Comparison of ENCODE assay signal across 32 cellular contexts in genomic region chr9:91967259-91967658, GRCh38. TPM values are rescaled to one million over a fixed set of nuclear protein-coding genes. Genes with fewer than 3 reads are reported as not detected.
DNase-seq lines count a peak whose midpoint lies in the region; ATAC-seq, FAIRE-seq and TF ChIP-seq lines count a peak whose summit lies in the region.
"Had no signal": no experiment of that assay in that cellular context is flagged by ENCODE, and none has a peak within 500 bp of the region (broad histone marks: within the 10 kb centered on the region; RNA-seq: fewer than 3 reads in every experiment).

No MANE protein-coding gene starts in this region.

- H4K5ac ChIP-seq in IMR-90 (ENCODE audit: low read depth, low read length): no peak overlapping the region

- no peak for TF ChIP-seq POLR2A in HepG2 (IDR thresholded peaks at IDR 0.05; ENCODE audit: insufficient read depth in 1 of 2, low read depth in 2 of 2, low read length in 2 of 2)
- TF ChIP-seq POLR2A in right lobe of liver (IDR thresholded peaks at IDR 0.05): no peak
- no peak for TF ChIP-seq POLR2A in IMR-90 (IDR thresholded peaks at IDR 0.05; ENCODE audit: low read depth, low read length)
- no peak for TF ChIP-seq POLR2A in K562 (conservative IDR thresholded peaks at IDR 0.05)

- BruUV-seq in HepG2 (replicated peaks; lab: Mats Ljungman, UMichigan): no TSS peak
- no TSS peak for BruUV-seq in IMR-90 (replicated peaks; lab: Mats Ljungman, UMichigan)
- BruUV-seq in K562 (replicated peaks; lab: Mats Ljungman, UMichigan): no TSS peak

- POLR2A ChIA-PET in HepG2 (lab: Yijun Ruan, JAX) (no interaction called here), IMR-90 (lab: Charles Lee; ENCODE audit: unreplicated experiment) (no interaction called here), K562 (lab: Yijun Ruan, JAX) (no interaction called here)

- H2BK20ac ChIP-seq in IMR-90 (ENCODE audit: low read depth, low read length): no peak overlapping the region

- H2BK15ac ChIP-seq in IMR-90 (ENCODE audit: low read depth, low read length): no peak overlapping the region

- H3K79me1 ChIP-seq in IMR-90 (ENCODE audit: low read depth in 1 of 2, low read length in 2 of 2): no peaks in the 10 kb centered on the region; a peak in 1 of 4 replicates

- no peak overlapping the region for H3K18ac ChIP-seq in IMR-90 (ENCODE audit: low read depth, low read length)

- H3K9me1 ChIP-seq in IMR-90 (ENCODE audit: insufficient read depth, low read length): no peaks in the 10 kb centered on the region
- no peaks in the 10 kb centered on the region for H3K9me1 ChIP-seq in K562 (ENCODE audit: control insufficient read depth, insufficient read depth, low read length)

- WGBS in HepG2 (ENCODE audit: low lambda C conversion rate): 9% methylated on average over 3 of the region's 3 CpGs
- WGBS in right lobe of liver (ENCODE audit: insufficient coverage, low coverage, low lambda C conversion rate, missing lambda C conversion rate): 61% methylated on average over 3 of the region's 3 CpGs
- no CpG with 5 or more reads among the region's 3 CpGs for WGBS in IMR-90 (ENCODE audit: extremely low coverage in 2 of 2, insufficient read length in 1 of 2), 2 experiments
- 24% methylated on average over 3 of the region's 3 CpGs for WGBS in K562 (ENCODE audit: insufficient coverage, low coverage, missing lambda C conversion rate)
- 82 to 86% methylated on average over 3 of the region's 3 CpGs for WGBS in pancreas, 2 donors

- H3K79me2 ChIP-seq in HepG2 (ENCODE audit: insufficient read depth, low read length) (no peaks in the 10 kb centered on the region), K562 (ENCODE audit: control insufficient read depth, insufficient read depth, low read length) (no peaks in the 10 kb centered on the region)

- no peak overlapping the region for H3K4me3 ChIP-seq in HepG2 (replicated peaks in 1 of 3; ENCODE audit: insufficient read depth in 1 of 3, low read depth in 2 of 3, low read length in 3 of 3)
- H3K4me3 ChIP-seq in right lobe of liver: no peak overlapping the region
- H3K4me3 ChIP-seq in IMR-90 (ENCODE audit: insufficient read depth, low read depth, low read length): no peak overlapping the region
- no peak overlapping the region for H3K4me3 ChIP-seq in K562
- no peak overlapping the region for H3K4me3 ChIP-seq in pancreas
- H3K4me3 ChIP-seq: A549; BLaER1; BLaER1 treated with 17β-estradiol and CSF1 and Interleukin-3, amounts not matched to agents 10 nM and 100 nM had no signal

- H3K4ac ChIP-seq in IMR-90 (ENCODE audit: low read depth, low read length): no peak overlapping the region

- DNase-seq in HepG2 (ENCODE audit: low spot score): no peak
- DNase-seq in right lobe of liver: no peak
- no peak for DNase-seq in IMR-90
- no peak for DNase-seq in K562 (ENCODE audit: extremely low read depth in 1 of 4, low spot score in 3 of 4)
- no peak for DNase-seq in pancreas
- DNase-seq in COR-L47 (lab: John Stamatoyannopoulos, UW): no peak
- DNase-seq: 8988T; ACHN; AML-193; BE2C; C1 segment of cervical spinal cord; Caco-2; Calu3; CD4-positive, alpha-beta memory T cell; CD4-positive, alpha-beta T cell; CD4-positive, CD25-positive, alpha-beta regulatory T cell; CD8-positive, alpha-beta memory T cell; CD8-positive, alpha-beta T cell; DMS 273 treated with DMSO at 0.1 percent for 48 hours; DMS153; DMS53; DMS79; DMS79 treated with DMSO at 0.1 percent for 48 hours; DND-41 had no signal

- in situ Hi-C loops in HepG2 (cut with HindIII; ENCODE audit: extremely low pct_ligation_motif_present, low pct_unique_long_range_greater_than_20kb) (no loop called here), IMR-90 (cut with MboI; ENCODE audit: low sequenced_read_pairs) (no loop called here), K562 (cut with MboI) (no loop called here)

- H2AK9ac ChIP-seq in IMR-90 (replicated peaks; ENCODE audit: low read depth, low read length, poor library complexity): no peak overlapping the region

- no peak overlapping the region for H4K91ac ChIP-seq in IMR-90 (ENCODE audit: insufficient read depth, low read depth, low read length)

- H2AK5ac ChIP-seq in IMR-90 (ENCODE audit: low read depth, low read length): no peak overlapping the region

- H3K9me3 ChIP-seq in HepG2 (ENCODE audit: low read length) (peaks cover 6% of the 10 kb centered on the region; the same call in 1 of the 2 replicates), right lobe of liver (no peaks in the 10 kb centered on the region), IMR-90 (ENCODE audit: control insufficient read depth, insufficient read depth, low read length) (peaks cover 6% of the 10 kb centered on the region), K562 (replicated peaks; ENCODE audit: control insufficient read depth, insufficient read depth, low read depth, low read length) (no peaks in the 10 kb centered on the region), pancreas (no peaks in the 10 kb centered on the region)
- H3K9me3 ChIP-seq: A549, BE2C, BLaER1, Caco-2 had no signal

- intact Hi-C loops in HepG2 (cut with micrococcal nuclease; ENCODE audit: unreplicated experiment) (no loop called here), right lobe of liver (cut with DNase I) (no loop called here), IMR-90 (cut with micrococcal nuclease) (no loop called here), K562 (cut with micrococcal nuclease) (no loop called here), pancreas (cut with DNase I) (no loop called here)

- TF ChIP-seq CTCF in HepG2 (CRISPR knock-in tag; IDR thresholded peaks at IDR 0.05): no peak
- no peak for TF ChIP-seq CTCF in right lobe of liver (IDR thresholded peaks at IDR 0.05)
- TF ChIP-seq CTCF in IMR-90 (conservative IDR thresholded peaks at IDR 0.05; ENCODE audit: low read depth, low read length): no peak
- no peak for TF ChIP-seq CTCF in K562 (IDR thresholded peaks at IDR 0.05 in 2 of 3, conservative IDR thresholded peaks at IDR 0.05 in 1 of 3; ENCODE audit: insufficient read depth in 2 of 3, low read depth in 1 of 3, low read length in 3 of 3)
- TF ChIP-seq CTCF in pancreas (IDR thresholded peaks at IDR 0.05): no peak

- H2AFZ ChIP-seq in HepG2 (ENCODE audit: low read length): no peak overlapping the region
- H2AFZ ChIP-seq in IMR-90 (replicated peaks; ENCODE audit: low read length, poor library complexity): no peak overlapping the region
- H2AFZ ChIP-seq in K562 (ENCODE audit: low read depth, low read length): no peak overlapping the region

- H3K27me3 ChIP-seq in HepG2 (ENCODE audit: control insufficient read depth in 1 of 2, insufficient read depth in 2 of 2, low read length in 2 of 2) (peaks cover 2 to 22% of the 10 kb centered on the region in 2 experiments; a peak in 4 of 5 replicates), right lobe of liver (no peaks in the 10 kb centered on the region), IMR-90 (ENCODE audit: control insufficient read depth, insufficient read depth, low read length) (peaks cover 2% of the 10 kb centered on the region), K562 (ENCODE audit: control insufficient read depth in 2 of 2, insufficient read depth in 2 of 2, low read length in 2 of 2) (peaks cover 6 to 7% of the 10 kb centered on the region in 2 experiments; a peak in 3 of 5 replicates), pancreas (no peaks in the 10 kb centered on the region)
- H3K27me3 ChIP-seq: BLaER1; BLaER1 treated with 17β-estradiol and CSF1 and Interleukin-3, amounts not matched to agents 10 nM and 100 nM had no signal

- no peak overlapping the region for H3K23ac ChIP-seq in IMR-90 (ENCODE audit: low read depth, low read length)

- H4K8ac ChIP-seq in IMR-90 (ENCODE audit: low read depth in 2 of 2, low read length in 2 of 2): no peak overlapping the region

- no peak overlapping the region for H3K14ac ChIP-seq in IMR-90 (replicated peaks; ENCODE audit: low read depth, low read length)

- H3K4me2 ChIP-seq in HepG2 (ENCODE audit: low read depth, low read length): no peak overlapping the region
- H3K4me2 ChIP-seq in IMR-90 (ENCODE audit: low read depth, low read length): no peak overlapping the region
- no peak overlapping the region for H3K4me2 ChIP-seq in K562 (ENCODE audit: insufficient read depth, low read length)
- H3K4me2 ChIP-seq: A549; BLaER1; BLaER1 treated with 17β-estradiol and CSF1 and Interleukin-3, amounts not matched to agents 10 nM and 100 nM had no signal

- TF ChIP-seq RAD21 in HepG2 (CRISPR knock-in tag; IDR thresholded peaks at IDR 0.05): no peak
- no peak for TF ChIP-seq RAD21 in IMR-90 (IDR thresholded peaks at IDR 0.05; ENCODE audit: low read length)
- TF ChIP-seq RAD21 in K562 (CRISPR knock-in tag; conservative IDR thresholded peaks at IDR 0.05 in 1 of 2, IDR thresholded peaks at IDR 0.05 in 1 of 2): no peak

- FAIRE-seq in HepG2 (lab: Jason Lieb, UNC): no peak
- FAIRE-seq in K562 (lab: Jason Lieb, UNC): no peak
- no peak for FAIRE-seq in pancreas (lab: Jason Lieb, UNC)
- FAIRE-seq: A549, D721Med had no signal

- H3K36me3 ChIP-seq in HepG2 (replicated peaks in 1 of 2; ENCODE audit: control insufficient read depth in 1 of 2, insufficient read depth in 2 of 2, low read length in 2 of 2) (no peaks in the 10 kb centered on the region), right lobe of liver (no peaks in the 10 kb centered on the region), IMR-90 (ENCODE audit: control insufficient read depth, insufficient read depth, low read length) (no peaks in the 10 kb centered on the region), K562 (ENCODE audit: control insufficient read depth, insufficient read depth, low read length) (no peaks in the 10 kb centered on the region), pancreas (no peaks in the 10 kb centered on the region)
- H3K36me3 ChIP-seq: BE2C; BLaER1; BLaER1 treated with 17β-estradiol and CSF1 and Interleukin-3, amounts not matched to agents 10 nM and 100 nM had no signal

- dilution Hi-C loops in IMR-90 (cut with HindIII; ENCODE audit: low sequenced_read_pairs, unreplicated experiment): no loop called here

- no peak overlapping the region for H2BK5ac ChIP-seq in IMR-90 (ENCODE audit: low read depth, low read length, poor library complexity, severe bottlenecking)

- H3K4me1 ChIP-seq in HepG2 (ENCODE audit: insufficient read depth, low read length): no peaks in the 10 kb centered on the region
- no peaks in the 10 kb centered on the region for H3K4me1 ChIP-seq in right lobe of liver
- no peaks in the 10 kb centered on the region for H3K4me1 ChIP-seq in IMR-90 (ENCODE audit: control insufficient read depth, insufficient read depth, low read length)
- H3K4me1 ChIP-seq in K562 (replicated peaks in 1 of 2; ENCODE audit: control insufficient read depth in 2 of 2, insufficient read depth in 2 of 2, low read length in 2 of 2): no peaks in the 10 kb centered on the region; a peak in 1 of 5 replicates
- no peaks in the 10 kb centered on the region for H3K4me1 ChIP-seq in pancreas
- H3K4me1 ChIP-seq: A549; BE2C; BLaER1; BLaER1 treated with 17β-estradiol and CSF1 and Interleukin-3, amounts not matched to agents 10 nM and 100 nM; Caco-2 had no signal

- ATAC-seq in HepG2: no peak
- ATAC-seq in right lobe of liver: no peak
- ATAC-seq in IMR-90 (ENCODE audit: low read depth): no peak
- ATAC-seq in K562: no peak
- ATAC-seq in pancreas: no peak
- ATAC-seq: A549; CD8-positive, alpha-beta T cell had no signal

- H2BK120ac ChIP-seq in IMR-90 (ENCODE audit: low read depth, low read length): no peak overlapping the region

- CTCF ChIA-PET in HepG2 (lab: Yijun Ruan, JAX; ENCODE audit: low intra/inter-chr PET ratio, low total read pairs): no interaction called here
- CTCF ChIA-PET in IMR-90 (lab: Yijun Ruan, JAX): interaction anchor here (1.5 to 1.8 kb wide), 2 partner anchors 12 kb away, joined by 6 to 8 read pairs; no protein-coding TSS in a partner anchor
- CTCF ChIA-PET in K562 (lab: Yijun Ruan, JAX; ENCODE audit: low intra/inter-chr PET ratio): no interaction called here

- H3K9ac ChIP-seq in HepG2 (ENCODE audit: insufficient read depth, low read depth, low read length) (no peak overlapping the region), IMR-90 (ENCODE audit: low read depth, low read length) (no peak overlapping the region), K562 (ENCODE audit: insufficient read depth in 1 of 2, low read depth in 2 of 2, low read length in 2 of 2) (no peak overlapping the region)
- H3K9ac ChIP-seq: BLaER1; BLaER1 treated with 17β-estradiol and CSF1 and Interleukin-3, amounts not matched to agents 10 nM and 100 nM had no signal

- H3K27ac ChIP-seq in HepG2 (ENCODE audit: extremely low read length, insufficient read depth, low read length): no peak overlapping the region
- no peak overlapping the region for H3K27ac ChIP-seq in right lobe of liver
- H3K27ac ChIP-seq in IMR-90 (ENCODE audit: insufficient read depth, low read length): no peak overlapping the region
- no peak overlapping the region for H3K27ac ChIP-seq in K562 (ENCODE audit: extremely low read depth, low read depth, low read length)
- H3K27ac ChIP-seq in pancreas: no peak overlapping the region
- H3K27ac ChIP-seq: 22Rv1; A549; BLaER1; BLaER1 treated with 17β-estradiol and CSF1 and Interleukin-3, amounts not matched to agents 10 nM and 100 nM; C4-2B had no signal

- H4K20me1 ChIP-seq in HepG2 (ENCODE audit: insufficient read depth, low read length) (no peaks in the 10 kb centered on the region), IMR-90 (ENCODE audit: insufficient read depth, low read length) (no peaks in the 10 kb centered on the region), K562 (replicated peaks; ENCODE audit: control insufficient read depth, insufficient read depth, low read length) (no peaks in the 10 kb centered on the region)
- H4K20me1 ChIP-seq: BLaER1; BLaER1 treated with 17β-estradiol and CSF1 and Interleukin-3, amounts not matched to agents 10 nM and 100 nM had no signal

- TF ChIP-seq EP300 in HepG2 (IDR thresholded peaks at IDR 0.05; ENCODE audit: low read depth in 2 of 2, low read length in 2 of 2): no peak
- no peak for TF ChIP-seq EP300 in HepG2 (CRISPR knock-in tag; IDR thresholded peaks at IDR 0.05; ENCODE audit: borderline replicate concordance)
- no peak for TF ChIP-seq EP300 in K562 (IDR thresholded peaks at IDR 0.05; ENCODE audit: low read length)

- H3K56ac ChIP-seq in IMR-90 (ENCODE audit: extremely low read depth, insufficient read depth, low read length): no peak overlapping the region

RNA-seq across cellular contexts. Expression of gene ROR2, which starts 17.2 kb away (rescaled TPM):
- total RNA-seq in HepG2 (2016; rRNA removed; fragmentation: Illumina TruSeq; extraction: Trizol) (not detected in 2 replicates), right lobe of liver (1 to 10 TPM in 2 of 6 experiments, under 1 TPM in 3, not detected in 1; 0.12 to 1.2 (median 0.49) TPM), IMR-90 (2012; rRNA removed) (2.2 and 2.3 TPM in 2 replicates), K562 (2014; rRNA removed) (15.3 and 18.2 TPM in 2 replicates), K562 (2014; rRNA removed; fragmentation: Illumina TruSeq; extraction: Trizol) (11.4 and 17.3 TPM in 2 replicates), K562 (2015; rRNA removed; fragmentation: Illumina TruSeq; extraction: Trizol) (15.4 and 17.9 TPM in 2 replicates), K562 (2021) (33.6 and 33.8 TPM in 2 replicates), pancreas (1 to 10 TPM in 4 of 6 donors, under 1 TPM in 2; 0.67 to 6.3 (median 1.3) TPM)
- not detected in 2 replicates for total RNA-seq in HepG2 (2016; cell fraction: cytosol; rRNA removed; fragmentation: Illumina TruSeq; extraction: Trizol; ENCODE audit: low read depth)
- total RNA-seq in HepG2 (2016; cell fraction: insoluble cytoplasmic fraction; rRNA removed; fragmentation: Illumina TruSeq; extraction: Trizol): not detected in 2 replicates
- not detected in 2 replicates for total RNA-seq in HepG2 (2016; cell fraction: membrane; rRNA removed; fragmentation: Illumina TruSeq; extraction: Trizol)
- total RNA-seq in HepG2 (2016; cell fraction: nucleus; rRNA removed; fragmentation: Illumina TruSeq; extraction: Trizol): not detected in 2 replicates
- polyA plus RNA-seq in HepG2 (2011; rRNA removed) (not detected in 2 replicates), IMR-90 (2012; rRNA removed) (3.5 and 4.8 TPM in 2 replicates), K562 (2011; rRNA removed) (7.7 and 8.1 TPM in 2 replicates), K562 (2014; fragmentation: Illumina TruSeq; extraction: Trizol) (14.2 and 18.3 TPM in 2 replicates), K562 (2014; fragmentation: Nextera tagmentation; extraction: Ambion mirVana) (1 to 10 TPM; 5.6 to 6.0 TPM), K562 (2014; rRNA removed) (12.5 and 17.2 TPM in 2 replicates), pancreas (1 to 10 TPM in 1 of 2 donors, under 1 TPM in 1; 0.91 to 1.2 TPM)
- polyA plus RNA-seq in HepG2 (2011; cell fraction: cytosol; rRNA removed): not detected in 2 replicates
- polyA plus RNA-seq in HepG2 (2011; cell fraction: nucleus; rRNA removed): not detected in 2 replicates
- not detected in 2 replicates for polyA plus RNA-seq in HepG2 (2012)
- polyA plus RNA-seq in HepG2 (2016; cell fraction: cytosol; fragmentation: Illumina TruSeq; extraction: Trizol; ENCODE audit: low read depth): not detected in 2 replicates
- polyA plus RNA-seq in HepG2 (2016; cell fraction: insoluble cytoplasmic fraction; fragmentation: Illumina TruSeq; extraction: Trizol; ENCODE audit: low read depth): not detected in 2 replicates
- not detected in 2 replicates for polyA plus RNA-seq in HepG2 (2016; cell fraction: membrane; fragmentation: Illumina TruSeq; extraction: Trizol; ENCODE audit: low read depth)
- polyA plus RNA-seq in HepG2 (2016; cell fraction: nucleus; fragmentation: Illumina TruSeq; extraction: Trizol; ENCODE audit: insufficient read depth, low read depth): not detected in 2 replicates
- polyA minus RNA-seq in HepG2 (2011; rRNA and poly(A)+ RNA removed; ENCODE audit: low replicate concordance): 0.60 and 1.2 TPM in 2 replicates
- not detected in 2 replicates for polyA minus RNA-seq in HepG2 (2011; cell fraction: cytosol; rRNA and poly(A)+ RNA removed)
- not detected in 2 replicates for polyA minus RNA-seq in HepG2 (2011; cell fraction: nucleus; rRNA and poly(A)+ RNA removed)
- 2.1 and 6.8 TPM in 2 replicates for polyA plus RNA-seq in IMR-90 (2012; cell fraction: cytosol; rRNA removed)
- 3.8 and 5.3 TPM in 2 replicates for polyA plus RNA-seq in IMR-90 (2012; cell fraction: nucleus; rRNA removed; ENCODE audit: low replicate concordance)
- total RNA-seq in K562 (2011; cell fraction: chromatin; rRNA removed; ENCODE audit: low replicate concordance): 55.8 and 56.6 TPM in 2 replicates
- 56.9 and 60.5 TPM in 2 replicates for total RNA-seq in K562 (2011; cell fraction: nucleolus; rRNA removed)
- 36.5 and 49.8 TPM in 2 replicates for total RNA-seq in K562 (2011; cell fraction: nucleoplasm; rRNA removed)
- polyA plus RNA-seq in K562 (2011; cell fraction: cytosol; rRNA removed): 7.9 and 16.6 TPM in 2 replicates
- 11.8 and 20.5 TPM in 2 replicates for polyA plus RNA-seq in K562 (2011; cell fraction: nucleus; rRNA removed)
- 16.8 and 25.3 TPM in 2 replicates for polyA plus RNA-seq in K562 (2012)
- 11.9 and 15.1 TPM in 2 replicates for polyA minus RNA-seq in K562 (2011; rRNA and poly(A)+ RNA removed)
- polyA minus RNA-seq in K562 (2011; cell fraction: cytosol; rRNA and poly(A)+ RNA removed): 16.4 and 18.1 TPM in 2 replicates
- 12.5 and 14.1 TPM in 2 replicates for polyA minus RNA-seq in K562 (2011; cell fraction: nucleus; rRNA and poly(A)+ RNA removed)
- total RNA-seq: A172; Calu3; CD4-positive, alpha-beta T cell; CD8-positive, alpha-beta memory T cell had no signal
- polyA plus RNA-seq: CD14-positive monocyte; CD4-positive, CD25-positive, alpha-beta regulatory T cell had no signal

Comparison
In these comparisons a context has a peak if more than half of its experiments do, and no peak if none do; other contexts are left out.
1. Of the 241 proteins assayed by ChIP-seq in both HepG2 and K562: peak only in HepG2: none; only in K562: none; in both: CEBPB; in neither: 239; mixed calls (peak in some experiments, not most) for 1.